17 cellular contexts compared by ENCODE assay signal in genomic region chrX:103153661-103154060, GRCh38.
"Had no signal": no experiment of that assay in that cellular context is flagged by ENCODE, and none has a peak within 500 bp of the region (broad histone marks: within the 10 kb centered on the region; RNA-seq: fewer than 3 reads in every experiment).

No MANE protein-coding gene starts in this region.

- DNase-seq: effector CD8-positive, alpha-beta T cell; naive thymus-derived CD4-positive, alpha-beta T cell; nephron progenitor cell; psoas muscle; retina; right lobe of liver; spleen; stimulated activated CD4-positive, alpha-beta T cell treated with anti-CD3 and anti-CD28 coated beads, Interleukin-15, amount 100 ng/mL, for 24 hours; stimulated activated CD4-positive, alpha-beta T cell treated with anti-CD3 and anti-CD28 coated beads, Interleukin-1b, Interleukin-23, amount 100 ng/mL, for 48 hours; stimulated activated CD4-positive, alpha-beta T cell treated with anti-CD3 and anti-CD28 coated beads, Interleukin-4, amount 100 ng/mL, for 24 hours; tibial artery; upper lobe of right lung had no signal

- H3K4me1 ChIP-seq: psoas muscle, spleen, upper lobe of right lung had no signal

- H3K9me3 ChIP-seq: gastroesophageal sphincter, neutrophil, right lobe of liver, spleen, tibial artery, upper lobe of right lung had no signal

- H3K27me3 ChIP-seq: gastroesophageal sphincter, neutrophil, right lobe of liver, tibial artery, upper lobe of right lung had no signal

- H3K36me3 ChIP-seq: gastroesophageal sphincter, neutrophil, right lobe of liver, spleen, tibial artery, upper lobe of right lung had no signal

- H3K27ac ChIP-seq: coronary artery, gastroesophageal sphincter, neutrophil, psoas muscle, right lobe of liver, spleen, tibial artery, upper lobe of right lung had no signal

- H3K4me3 ChIP-seq: coronary artery, gastroesophageal sphincter, psoas muscle, right lobe of liver, spleen, tibial artery, upper lobe of right lung had no signal

- ATAC-seq: esophagus mucosa; gastroesophageal sphincter; naive thymus-derived CD4-positive, alpha-beta T cell; psoas muscle; right lobe of liver; stimulated activated memory B cell treated with anti-CD40 and anti-IgM and Interleukin-4, amounts not matched to agents 10 μg/mL and 1 μg/mL and 100 μg/mL, for 72 hours; upper lobe of right lung had no signal
